3 cellular contexts compared by ENCODE assay signal in genomic region chr6:21603082-21603481, GRCh38.
TF ChIP-seq lines count a peak whose summit lies in the region.

No MANE protein-coding gene starts in this region.

TF ChIP-seq in HEK293, 187 proteins besides CTCF, POLR2A, EP300 and RAD21:
- peak; percentile 60 for TF ChIP-seq ZSCAN4 (tag by site-specific recombination; IDR thresholded peaks at IDR 0.05)

TF ChIP-seq in GM12878, 131 proteins besides CTCF, POLR2A, EP300 and RAD21:
- peak; percentile 51; the same call in 1 of the 2 replicates for TF ChIP-seq NBN (IDR thresholded peaks at IDR 0.05)

TF ChIP-seq in neural cell, 6 proteins besides CTCF, POLR2A, EP300 and RAD21:
- peak; percentile 16 for TF ChIP-seq POLR2AphosphoS5 (IDR thresholded peaks at IDR 0.05)
